In genomic region chr12:93214523-93215289, GRCh38 we compare ENCODE assay signal across 1 cellular context.
TF ChIP-seq lines count a peak whose summit lies in the region.

No MANE protein-coding gene starts in this region.

TF ChIP-seq in HepG2, 621 proteins besides CTCF, POLR2A, EP300 and RAD21 (continued from another document and continues in another):
- TF ChIP-seq, protein P1, sequence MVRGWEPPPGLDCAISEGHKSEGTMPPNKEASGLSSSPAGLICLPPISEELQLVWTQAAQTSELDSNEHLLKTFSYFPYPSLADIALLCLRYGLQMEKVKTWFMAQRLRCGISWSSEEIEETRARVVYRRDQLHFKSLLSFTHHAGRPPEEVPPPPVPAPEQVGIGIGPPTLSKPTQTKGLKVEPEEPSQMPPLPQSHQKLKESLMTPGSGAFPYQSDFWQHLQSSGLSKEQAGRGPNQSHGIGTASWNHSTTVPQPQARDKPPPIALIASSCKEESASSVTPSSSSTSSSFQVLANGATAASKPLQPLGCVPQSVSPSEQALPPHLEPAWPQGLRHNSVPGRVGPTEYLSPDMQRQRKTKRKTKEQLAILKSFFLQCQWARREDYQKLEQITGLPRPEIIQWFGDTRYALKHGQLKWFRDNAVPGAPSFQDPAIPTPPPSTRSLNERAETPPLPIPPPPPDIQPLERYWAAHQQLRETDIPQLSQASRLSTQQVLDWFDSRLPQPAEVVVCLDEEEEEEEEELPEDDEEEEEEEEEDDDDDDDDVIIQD (CRISPR knock-in tag; IDR thresholded peaks at IDR 0.05; ENCODE audit: low read depth) = no peak
- TF ChIP-seq HOXA9 (CRISPR knock-in tag; IDR thresholded peaks at IDR 0.05; ENCODE audit: borderline replicate concordance) (no peak), ZNF589 (CRISPR knock-in tag; conservative IDR thresholded peaks at IDR 0.05) (no peak), ZNF367 (CRISPR knock-in tag; IDR thresholded peaks at IDR 0.05; ENCODE audit: borderline replicate concordance) (no peak), KLF16 (CRISPR knock-in tag; IDR thresholded peaks at IDR 0.05) (no peak), HNF4G (IDR thresholded peaks at IDR 0.05; ENCODE audit: borderline replicate concordance, low read depth, low read length) (no peak), HNF4G (CRISPR knock-in tag; IDR thresholded peaks at IDR 0.05; ENCODE audit: borderline replicate concordance, low read depth) (no peak), PLRG1 (conservative IDR thresholded peaks at IDR 0.05) (no peak), NPAS2 (CRISPR knock-in tag; IDR thresholded peaks at IDR 0.05; ENCODE audit: borderline replicate concordance) (no peak), ZNF24 (IDR thresholded peaks at IDR 0.05) (no peak), PHF20 (CRISPR knock-in tag; IDR thresholded peaks at IDR 0.05) (no peak), FOXA3 (CRISPR knock-in tag; IDR thresholded peaks at IDR 0.05) (no peak), BRCA1 (CRISPR knock-in tag; IDR thresholded peaks at IDR 0.05) (no peak), ZNF557 (CRISPR knock-in tag; IDR thresholded peaks at IDR 0.05) (no peak), TMF1 (CRISPR knock-in tag; IDR thresholded peaks at IDR 0.05; ENCODE audit: low read depth) (no peak), PHF5A (CRISPR knock-in tag; IDR thresholded peaks at IDR 0.05; ENCODE audit: low read depth, unreplicated experiment) (no peak), NR3C1 (CRISPR knock-in tag; IDR thresholded peaks at IDR 0.05) (no peak), CHCHD3 (CRISPR knock-in tag; IDR thresholded peaks at IDR 0.05) (no peak), RARG (CRISPR knock-in tag; IDR thresholded peaks at IDR 0.05; ENCODE audit: low read depth) (no peak), NFIC (IDR thresholded peaks at IDR 0.05; ENCODE audit: low read length) (no peak), HMG20A (CRISPR knock-in tag; IDR thresholded peaks at IDR 0.05; ENCODE audit: borderline replicate concordance) (no peak), MXD3 (CRISPR knock-in tag; IDR thresholded peaks at IDR 0.05) (no peak), ZNF512B (CRISPR knock-in tag; IDR thresholded peaks at IDR 0.05; ENCODE audit: borderline replicate concordance) (no peak), ZNF33B (CRISPR knock-in tag; IDR thresholded peaks at IDR 0.05) (no peak), PAF1 (CRISPR knock-in tag; IDR thresholded peaks at IDR 0.05) (no peak), ZNF816 (CRISPR knock-in tag; IDR thresholded peaks at IDR 0.05; ENCODE audit: borderline replicate concordance) (0 out of 2 replicates have a peak, but pooled peaks have one; percentile 34), MEF2D (CRISPR knock-in tag; IDR thresholded peaks at IDR 0.05) (no peak), ZNF737 (CRISPR knock-in tag; IDR thresholded peaks at IDR 0.05; ENCODE audit: borderline replicate concordance) (no peak), ZNF17 (CRISPR knock-in tag; IDR thresholded peaks at IDR 0.05) (no peak), ZNF782 (CRISPR knock-in tag; IDR thresholded peaks at IDR 0.05; ENCODE audit: borderline replicate concordance) (no peak), SRY (CRISPR knock-in tag; IDR thresholded peaks at IDR 0.05) (no peak), MIER3 (CRISPR knock-in tag; IDR thresholded peaks at IDR 0.05; ENCODE audit: borderline replicate concordance) (no peak), ZNF780A (CRISPR knock-in tag; IDR thresholded peaks at IDR 0.05) (no peak), EZH2 (conservative IDR thresholded peaks at IDR 0.05; ENCODE audit: low read depth, low read length) (no peak), AHR (CRISPR knock-in tag; IDR thresholded peaks at IDR 0.05) (no peak), ZNF724P (CRISPR knock-in tag; IDR thresholded peaks at IDR 0.05; ENCODE audit: borderline replicate concordance) (0 out of 2 replicates have a peak, but pooled peaks have one; percentile 44), CHD4 (IDR thresholded peaks at IDR 0.05; ENCODE audit: borderline replicate concordance, low read length) (no peak), ZNF274 (CRISPR knock-in tag; IDR thresholded peaks at IDR 0.05) (no peak), ZNF354B (CRISPR knock-in tag; IDR thresholded peaks at IDR 0.05) (no peak)
- TF ChIP-seq, protein P2, sequence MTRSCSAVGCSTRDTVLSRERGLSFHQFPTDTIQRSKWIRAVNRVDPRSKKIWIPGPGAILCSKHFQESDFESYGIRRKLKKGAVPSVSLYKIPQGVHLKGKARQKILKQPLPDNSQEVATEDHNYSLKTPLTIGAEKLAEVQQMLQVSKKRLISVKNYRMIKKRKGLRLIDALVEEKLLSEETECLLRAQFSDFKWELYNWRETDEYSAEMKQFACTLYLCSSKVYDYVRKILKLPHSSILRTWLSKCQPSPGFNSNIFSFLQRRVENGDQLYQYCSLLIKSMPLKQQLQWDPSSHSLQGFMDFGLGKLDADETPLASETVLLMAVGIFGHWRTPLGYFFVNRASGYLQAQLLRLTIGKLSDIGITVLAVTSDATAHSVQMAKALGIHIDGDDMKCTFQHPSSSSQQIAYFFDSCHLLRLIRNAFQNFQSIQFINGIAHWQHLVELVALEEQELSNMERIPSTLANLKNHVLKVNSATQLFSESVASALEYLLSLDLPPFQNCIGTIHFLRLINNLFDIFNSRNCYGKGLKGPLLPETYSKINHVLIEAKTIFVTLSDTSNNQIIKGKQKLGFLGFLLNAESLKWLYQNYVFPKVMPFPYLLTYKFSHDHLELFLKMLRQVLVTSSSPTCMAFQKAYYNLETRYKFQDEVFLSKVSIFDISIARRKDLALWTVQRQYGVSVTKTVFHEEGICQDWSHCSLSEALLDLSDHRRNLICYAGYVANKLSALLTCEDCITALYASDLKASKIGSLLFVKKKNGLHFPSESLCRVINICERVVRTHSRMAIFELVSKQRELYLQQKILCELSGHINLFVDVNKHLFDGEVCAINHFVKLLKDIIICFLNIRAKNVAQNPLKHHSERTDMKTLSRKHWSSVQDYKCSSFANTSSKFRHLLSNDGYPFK (CRISPR knock-in tag; IDR thresholded peaks at IDR 0.05; ENCODE audit: borderline replicate concordance) = no peak
- TF ChIP-seq, protein P3, sequence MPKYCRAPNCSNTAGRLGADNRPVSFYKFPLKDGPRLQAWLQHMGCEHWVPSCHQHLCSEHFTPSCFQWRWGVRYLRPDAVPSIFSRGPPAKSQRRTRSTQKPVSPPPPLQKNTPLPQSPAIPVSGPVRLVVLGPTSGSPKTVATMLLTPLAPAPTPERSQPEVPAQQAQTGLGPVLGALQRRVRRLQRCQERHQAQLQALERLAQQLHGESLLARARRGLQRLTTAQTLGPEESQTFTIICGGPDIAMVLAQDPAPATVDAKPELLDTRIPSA (CRISPR knock-in tag; IDR thresholded peaks at IDR 0.05; ENCODE audit: borderline replicate concordance) = no peak
- TF ChIP-seq, protein P4, sequence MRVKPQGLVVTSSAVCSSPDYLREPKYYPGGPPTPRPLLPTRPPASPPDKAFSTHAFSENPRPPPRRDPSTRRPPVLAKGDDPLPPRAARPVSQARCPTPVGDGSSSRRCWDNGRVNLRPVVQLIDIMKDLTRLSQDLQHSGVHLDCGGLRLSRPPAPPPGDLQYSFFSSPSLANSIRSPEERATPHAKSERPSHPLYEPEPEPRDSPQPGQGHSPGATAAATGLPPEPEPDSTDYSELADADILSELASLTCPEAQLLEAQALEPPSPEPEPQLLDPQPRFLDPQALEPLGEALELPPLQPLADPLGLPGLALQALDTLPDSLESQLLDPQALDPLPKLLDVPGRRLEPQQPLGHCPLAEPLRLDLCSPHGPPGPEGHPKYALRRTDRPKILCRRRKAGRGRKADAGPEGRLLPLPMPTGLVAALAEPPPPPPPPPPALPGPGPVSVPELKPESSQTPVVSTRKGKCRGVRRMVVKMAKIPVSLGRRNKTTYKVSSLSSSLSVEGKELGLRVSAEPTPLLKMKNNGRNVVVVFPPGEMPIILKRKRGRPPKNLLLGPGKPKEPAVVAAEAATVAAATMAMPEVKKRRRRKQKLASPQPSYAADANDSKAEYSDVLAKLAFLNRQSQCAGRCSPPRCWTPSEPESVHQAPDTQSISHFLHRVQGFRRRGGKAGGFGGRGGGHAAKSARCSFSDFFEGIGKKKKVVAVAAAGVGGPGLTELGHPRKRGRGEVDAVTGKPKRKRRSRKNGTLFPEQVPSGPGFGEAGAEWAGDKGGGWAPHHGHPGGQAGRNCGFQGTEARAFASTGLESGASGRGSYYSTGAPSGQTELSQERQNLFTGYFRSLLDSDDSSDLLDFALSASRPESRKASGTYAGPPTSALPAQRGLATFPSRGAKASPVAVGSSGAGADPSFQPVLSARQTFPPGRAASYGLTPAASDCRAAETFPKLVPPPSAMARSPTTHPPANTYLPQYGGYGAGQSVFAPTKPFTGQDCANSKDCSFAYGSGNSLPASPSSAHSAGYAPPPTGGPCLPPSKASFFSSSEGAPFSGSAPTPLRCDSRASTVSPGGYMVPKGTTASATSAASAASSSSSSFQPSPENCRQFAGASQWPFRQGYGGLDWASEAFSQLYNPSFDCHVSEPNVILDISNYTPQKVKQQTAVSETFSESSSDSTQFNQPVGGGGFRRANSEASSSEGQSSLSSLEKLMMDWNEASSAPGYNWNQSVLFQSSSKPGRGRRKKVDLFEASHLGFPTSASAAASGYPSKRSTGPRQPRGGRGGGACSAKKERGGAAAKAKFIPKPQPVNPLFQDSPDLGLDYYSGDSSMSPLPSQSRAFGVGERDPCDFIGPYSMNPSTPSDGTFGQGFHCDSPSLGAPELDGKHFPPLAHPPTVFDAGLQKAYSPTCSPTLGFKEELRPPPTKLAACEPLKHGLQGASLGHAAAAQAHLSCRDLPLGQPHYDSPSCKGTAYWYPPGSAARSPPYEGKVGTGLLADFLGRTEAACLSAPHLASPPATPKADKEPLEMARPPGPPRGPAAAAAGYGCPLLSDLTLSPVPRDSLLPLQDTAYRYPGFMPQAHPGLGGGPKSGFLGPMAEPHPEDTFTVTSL (CRISPR knock-in tag; IDR thresholded peaks at IDR 0.05; ENCODE audit: borderline replicate concordance) = peak; percentile 21; the same call in 1 of the 2 replicates
- TF ChIP-seq, protein P5, sequence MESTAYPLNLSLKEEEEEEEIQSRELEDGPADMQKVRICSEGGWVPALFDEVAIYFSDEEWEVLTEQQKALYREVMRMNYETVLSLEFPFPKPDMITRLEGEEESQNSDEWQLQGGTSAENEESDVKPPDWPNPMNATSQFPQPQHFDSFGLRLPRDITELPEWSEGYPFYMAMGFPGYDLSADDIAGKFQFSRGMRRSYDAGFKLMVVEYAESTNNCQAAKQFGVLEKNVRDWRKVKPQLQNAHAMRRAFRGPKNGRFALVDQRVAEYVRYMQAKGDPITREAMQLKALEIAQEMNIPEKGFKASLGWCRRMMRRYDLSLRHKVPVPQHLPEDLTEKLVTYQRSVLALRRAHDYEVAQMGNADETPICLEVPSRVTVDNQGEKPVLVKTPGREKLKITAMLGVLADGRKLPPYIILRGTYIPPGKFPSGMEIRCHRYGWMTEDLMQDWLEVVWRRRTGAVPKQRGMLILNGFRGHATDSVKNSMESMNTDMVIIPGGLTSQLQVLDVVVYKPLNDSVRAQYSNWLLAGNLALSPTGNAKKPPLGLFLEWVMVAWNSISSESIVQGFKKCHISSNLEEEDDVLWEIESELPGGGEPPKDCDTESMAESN (CRISPR knock-in tag; conservative IDR thresholded peaks at IDR 0.05) = 0 out of 2 replicates have a peak, but pooled peaks have one; percentile 58
- TF ChIP-seq, protein P6, sequence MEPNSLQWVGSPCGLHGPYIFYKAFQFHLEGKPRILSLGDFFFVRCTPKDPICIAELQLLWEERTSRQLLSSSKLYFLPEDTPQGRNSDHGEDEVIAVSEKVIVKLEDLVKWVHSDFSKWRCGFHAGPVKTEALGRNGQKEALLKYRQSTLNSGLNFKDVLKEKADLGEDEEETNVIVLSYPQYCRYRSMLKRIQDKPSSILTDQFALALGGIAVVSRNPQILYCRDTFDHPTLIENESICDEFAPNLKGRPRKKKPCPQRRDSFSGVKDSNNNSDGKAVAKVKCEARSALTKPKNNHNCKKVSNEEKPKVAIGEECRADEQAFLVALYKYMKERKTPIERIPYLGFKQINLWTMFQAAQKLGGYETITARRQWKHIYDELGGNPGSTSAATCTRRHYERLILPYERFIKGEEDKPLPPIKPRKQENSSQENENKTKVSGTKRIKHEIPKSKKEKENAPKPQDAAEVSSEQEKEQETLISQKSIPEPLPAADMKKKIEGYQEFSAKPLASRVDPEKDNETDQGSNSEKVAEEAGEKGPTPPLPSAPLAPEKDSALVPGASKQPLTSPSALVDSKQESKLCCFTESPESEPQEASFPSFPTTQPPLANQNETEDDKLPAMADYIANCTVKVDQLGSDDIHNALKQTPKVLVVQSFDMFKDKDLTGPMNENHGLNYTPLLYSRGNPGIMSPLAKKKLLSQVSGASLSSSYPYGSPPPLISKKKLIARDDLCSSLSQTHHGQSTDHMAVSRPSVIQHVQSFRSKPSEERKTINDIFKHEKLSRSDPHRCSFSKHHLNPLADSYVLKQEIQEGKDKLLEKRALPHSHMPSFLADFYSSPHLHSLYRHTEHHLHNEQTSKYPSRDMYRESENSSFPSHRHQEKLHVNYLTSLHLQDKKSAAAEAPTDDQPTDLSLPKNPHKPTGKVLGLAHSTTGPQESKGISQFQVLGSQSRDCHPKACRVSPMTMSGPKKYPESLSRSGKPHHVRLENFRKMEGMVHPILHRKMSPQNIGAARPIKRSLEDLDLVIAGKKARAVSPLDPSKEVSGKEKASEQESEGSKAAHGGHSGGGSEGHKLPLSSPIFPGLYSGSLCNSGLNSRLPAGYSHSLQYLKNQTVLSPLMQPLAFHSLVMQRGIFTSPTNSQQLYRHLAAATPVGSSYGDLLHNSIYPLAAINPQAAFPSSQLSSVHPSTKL (CRISPR knock-in tag; IDR thresholded peaks at IDR 0.05) = no peak
